1 cellular context compared by ENCODE assay signal in the genomic region with DNA sequence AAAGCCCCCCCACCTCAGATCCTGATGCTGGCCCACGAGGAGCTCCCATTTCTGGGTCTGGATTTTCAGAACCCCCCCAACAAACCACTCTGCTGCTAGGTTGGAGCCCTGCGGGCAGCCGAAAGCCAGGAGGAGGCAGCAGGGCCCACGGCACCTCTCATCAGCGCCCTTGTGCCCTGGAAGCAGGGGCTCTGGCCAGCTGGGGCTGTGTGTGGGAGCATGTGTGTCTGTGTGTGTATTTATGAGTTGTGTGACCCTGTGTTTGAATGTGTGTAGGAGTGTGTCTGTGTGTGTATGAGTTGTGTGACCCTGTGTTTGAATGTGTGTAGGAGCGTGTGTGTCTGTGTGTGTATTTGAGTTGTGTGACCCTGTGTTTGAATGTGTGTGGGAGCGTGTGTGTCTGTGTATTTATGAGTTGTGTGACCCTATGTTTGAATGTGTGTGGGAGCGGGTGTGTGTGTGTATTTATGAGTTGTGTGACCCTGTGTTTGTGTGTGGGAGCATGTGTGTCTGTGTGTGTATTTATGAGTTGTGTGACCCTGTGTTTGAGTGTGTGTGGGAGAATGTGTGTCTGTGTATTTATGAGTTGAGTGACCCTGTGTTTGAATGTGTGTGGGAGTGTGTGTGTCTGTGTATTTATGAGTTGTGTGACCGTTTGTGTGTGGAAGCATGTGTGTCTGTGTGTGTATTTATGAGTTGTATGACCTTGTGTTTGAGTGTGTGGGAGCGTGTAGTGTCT.
TF ChIP-seq lines count a peak whose summit lies in the region.

No MANE protein-coding gene starts in this region.

TF ChIP-seq in HepG2, 621 proteins besides CTCF, POLR2A, EP300 and RAD21 (continued from another document and continues in another):
- TF ChIP-seq, protein P1, sequence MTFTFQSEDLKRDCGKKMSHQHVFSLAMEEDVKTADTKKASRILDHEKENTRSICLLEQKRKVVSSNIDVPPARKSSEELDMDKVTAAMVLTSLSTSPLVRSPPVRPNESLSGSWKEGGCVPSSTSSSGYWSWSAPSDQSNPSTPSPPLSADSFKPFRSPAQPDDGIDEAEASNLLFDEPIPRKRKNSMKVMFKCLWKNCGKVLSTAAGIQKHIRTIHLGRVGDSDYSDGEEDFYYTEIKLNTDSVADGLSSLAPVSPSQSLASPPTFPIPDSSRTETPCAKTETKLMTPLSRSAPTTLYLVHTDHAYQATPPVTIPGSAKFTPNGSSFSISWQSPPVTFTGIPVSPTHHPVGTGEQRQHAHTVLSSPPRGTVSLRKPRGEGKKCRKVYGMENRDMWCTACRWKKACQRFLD (CRISPR knock-in tag; IDR thresholded peaks at IDR 0.05; ENCODE audit: borderline replicate concordance) = no peak
- TF ChIP-seq, protein P2, sequence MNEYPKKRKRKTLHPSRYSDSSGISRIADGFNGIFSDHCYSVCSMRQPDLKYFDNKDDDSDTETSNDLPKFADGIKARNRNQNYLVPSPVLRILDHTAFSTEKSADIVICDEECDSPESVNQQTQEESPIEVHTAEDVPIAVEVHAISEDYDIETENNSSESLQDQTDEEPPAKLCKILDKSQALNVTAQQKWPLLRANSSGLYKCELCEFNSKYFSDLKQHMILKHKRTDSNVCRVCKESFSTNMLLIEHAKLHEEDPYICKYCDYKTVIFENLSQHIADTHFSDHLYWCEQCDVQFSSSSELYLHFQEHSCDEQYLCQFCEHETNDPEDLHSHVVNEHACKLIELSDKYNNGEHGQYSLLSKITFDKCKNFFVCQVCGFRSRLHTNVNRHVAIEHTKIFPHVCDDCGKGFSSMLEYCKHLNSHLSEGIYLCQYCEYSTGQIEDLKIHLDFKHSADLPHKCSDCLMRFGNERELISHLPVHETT (CRISPR knock-in tag; conservative IDR thresholded peaks at IDR 0.05) = no peak
- peak; percentile 55; the same call in 1 of the 2 replicates for TF ChIP-seq ATM (IDR thresholded peaks at IDR 0.05; ENCODE audit: borderline replicate concordance)
- TF ChIP-seq ZNF160 (CRISPR knock-in tag; IDR thresholded peaks at IDR 0.05) = no peak
- TF ChIP-seq KDM3A (CRISPR knock-in tag; IDR thresholded peaks at IDR 0.05; ENCODE audit: low read depth) = peak; percentile 7; the same call in 1 of the 2 replicates
- 0 out of 2 replicates have a peak, but pooled peaks have one; percentile 46 for TF ChIP-seq HHEX (CRISPR knock-in tag; IDR thresholded peaks at IDR 0.05)
- TF ChIP-seq, protein P3, sequence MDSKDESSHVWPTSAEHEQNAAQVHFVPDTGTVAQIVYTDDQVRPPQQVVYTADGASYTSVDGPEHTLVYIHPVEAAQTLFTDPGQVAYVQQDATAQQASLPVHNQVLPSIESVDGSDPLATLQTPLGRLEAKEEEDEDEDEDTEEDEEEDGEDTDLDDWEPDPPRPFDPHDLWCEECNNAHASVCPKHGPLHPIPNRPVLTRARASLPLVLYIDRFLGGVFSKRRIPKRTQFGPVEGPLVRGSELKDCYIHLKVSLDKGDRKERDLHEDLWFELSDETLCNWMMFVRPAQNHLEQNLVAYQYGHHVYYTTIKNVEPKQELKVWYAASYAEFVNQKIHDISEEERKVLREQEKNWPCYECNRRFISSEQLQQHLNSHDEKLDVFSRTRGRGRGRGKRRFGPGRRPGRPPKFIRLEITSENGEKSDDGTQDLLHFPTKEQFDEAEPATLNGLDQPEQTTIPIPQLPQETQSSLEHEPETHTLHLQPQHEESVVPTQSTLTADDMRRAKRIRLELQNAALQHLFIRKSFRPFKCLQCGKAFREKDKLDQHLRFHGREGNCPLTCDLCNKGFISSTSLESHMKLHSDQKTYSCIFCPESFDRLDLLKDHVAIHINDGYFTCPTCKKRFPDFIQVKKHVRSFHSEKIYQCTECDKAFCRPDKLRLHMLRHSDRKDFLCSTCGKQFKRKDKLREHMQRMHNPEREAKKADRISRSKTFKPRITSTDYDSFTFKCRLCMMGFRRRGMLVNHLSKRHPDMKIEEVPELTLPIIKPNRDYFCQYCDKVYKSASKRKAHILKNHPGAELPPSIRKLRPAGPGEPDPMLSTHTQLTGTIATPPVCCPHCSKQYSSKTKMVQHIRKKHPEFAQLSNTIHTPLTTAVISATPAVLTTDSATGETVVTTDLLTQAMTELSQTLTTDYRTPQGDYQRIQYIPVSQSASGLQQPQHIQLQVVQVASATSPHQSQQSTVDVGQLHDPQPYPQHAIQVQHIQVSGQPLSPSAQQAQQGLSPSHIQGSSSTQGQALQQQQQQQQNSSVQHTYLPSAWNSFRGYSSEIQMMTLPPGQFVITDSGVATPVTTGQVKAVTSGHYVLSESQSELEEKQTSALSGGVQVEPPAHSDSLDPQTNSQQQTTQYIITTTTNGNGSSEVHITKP (CRISPR knock-in tag; IDR thresholded peaks at IDR 0.05; ENCODE audit: low read depth) = no peak
- TF ChIP-seq ZSCAN29 (CRISPR knock-in tag; conservative IDR thresholded peaks at IDR 0.05) = no peak
- no peak for TF ChIP-seq ZNF101 (CRISPR knock-in tag; IDR thresholded peaks at IDR 0.05; ENCODE audit: borderline replicate concordance, low read depth)
- TF ChIP-seq KDM5A (IDR thresholded peaks at IDR 0.05; ENCODE audit: borderline replicate concordance, low read length) = no peak
- TF ChIP-seq, protein P4, sequence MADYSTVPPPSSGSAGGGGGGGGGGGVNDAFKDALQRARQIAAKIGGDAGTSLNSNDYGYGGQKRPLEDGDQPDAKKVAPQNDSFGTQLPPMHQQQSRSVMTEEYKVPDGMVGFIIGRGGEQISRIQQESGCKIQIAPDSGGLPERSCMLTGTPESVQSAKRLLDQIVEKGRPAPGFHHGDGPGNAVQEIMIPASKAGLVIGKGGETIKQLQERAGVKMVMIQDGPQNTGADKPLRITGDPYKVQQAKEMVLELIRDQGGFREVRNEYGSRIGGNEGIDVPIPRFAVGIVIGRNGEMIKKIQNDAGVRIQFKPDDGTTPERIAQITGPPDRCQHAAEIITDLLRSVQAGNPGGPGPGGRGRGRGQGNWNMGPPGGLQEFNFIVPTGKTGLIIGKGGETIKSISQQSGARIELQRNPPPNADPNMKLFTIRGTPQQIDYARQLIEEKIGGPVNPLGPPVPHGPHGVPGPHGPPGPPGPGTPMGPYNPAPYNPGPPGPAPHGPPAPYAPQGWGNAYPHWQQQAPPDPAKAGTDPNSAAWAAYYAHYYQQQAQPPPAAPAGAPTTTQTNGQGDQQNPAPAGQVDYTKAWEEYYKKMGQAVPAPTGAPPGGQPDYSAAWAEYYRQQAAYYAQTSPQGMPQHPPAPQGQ (CRISPR knock-in tag; IDR thresholded peaks at IDR 0.05; ENCODE audit: borderline replicate concordance) = no peak
- no peak for TF ChIP-seq ZNF570 (CRISPR knock-in tag; IDR thresholded peaks at IDR 0.05; ENCODE audit: borderline replicate concordance)
- no peak for TF ChIP-seq ARNT (IDR thresholded peaks at IDR 0.05)
- no peak; the same call in 1 of the 2 replicates for TF ChIP-seq GLI4 (CRISPR knock-in tag; IDR thresholded peaks at IDR 0.05; ENCODE audit: borderline replicate concordance)
- peak; percentile 4; the same call in 1 of the 2 replicates for TF ChIP-seq ATF7 (IDR thresholded peaks at IDR 0.05)
- no peak for TF ChIP-seq ATF7 (CRISPR knock-in tag; IDR thresholded peaks at IDR 0.05)
- TF ChIP-seq ZFX (CRISPR knock-in tag; IDR thresholded peaks at IDR 0.05; ENCODE audit: low read depth) = peak; percentile 47; the same call in 1 of the 2 replicates
- TF ChIP-seq, protein P5, sequence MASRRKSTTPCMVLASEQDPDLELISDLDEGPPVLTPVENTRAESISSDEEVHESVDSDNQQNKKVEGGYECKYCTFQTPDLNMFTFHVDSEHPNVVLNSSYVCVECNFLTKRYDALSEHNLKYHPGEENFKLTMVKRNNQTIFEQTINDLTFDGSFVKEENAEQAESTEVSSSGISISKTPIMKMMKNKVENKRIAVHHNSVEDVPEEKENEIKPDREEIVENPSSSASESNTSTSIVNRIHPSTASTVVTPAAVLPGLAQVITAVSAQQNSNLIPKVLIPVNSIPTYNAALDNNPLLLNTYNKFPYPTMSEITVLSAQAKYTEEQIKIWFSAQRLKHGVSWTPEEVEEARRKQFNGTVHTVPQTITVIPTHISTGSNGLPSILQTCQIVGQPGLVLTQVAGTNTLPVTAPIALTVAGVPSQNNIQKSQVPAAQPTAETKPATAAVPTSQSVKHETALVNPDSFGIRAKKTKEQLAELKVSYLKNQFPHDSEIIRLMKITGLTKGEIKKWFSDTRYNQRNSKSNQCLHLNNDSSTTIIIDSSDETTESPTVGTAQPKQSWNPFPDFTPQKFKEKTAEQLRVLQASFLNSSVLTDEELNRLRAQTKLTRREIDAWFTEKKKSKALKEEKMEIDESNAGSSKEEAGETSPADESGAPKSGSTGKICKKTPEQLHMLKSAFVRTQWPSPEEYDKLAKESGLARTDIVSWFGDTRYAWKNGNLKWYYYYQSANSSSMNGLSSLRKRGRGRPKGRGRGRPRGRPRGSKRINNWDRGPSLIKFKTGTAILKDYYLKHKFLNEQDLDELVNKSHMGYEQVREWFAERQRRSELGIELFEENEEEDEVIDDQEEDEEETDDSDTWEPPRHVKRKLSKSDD (CRISPR knock-in tag; IDR thresholded peaks at IDR 0.05; ENCODE audit: low read depth) = no peak
- TF ChIP-seq, protein P6, sequence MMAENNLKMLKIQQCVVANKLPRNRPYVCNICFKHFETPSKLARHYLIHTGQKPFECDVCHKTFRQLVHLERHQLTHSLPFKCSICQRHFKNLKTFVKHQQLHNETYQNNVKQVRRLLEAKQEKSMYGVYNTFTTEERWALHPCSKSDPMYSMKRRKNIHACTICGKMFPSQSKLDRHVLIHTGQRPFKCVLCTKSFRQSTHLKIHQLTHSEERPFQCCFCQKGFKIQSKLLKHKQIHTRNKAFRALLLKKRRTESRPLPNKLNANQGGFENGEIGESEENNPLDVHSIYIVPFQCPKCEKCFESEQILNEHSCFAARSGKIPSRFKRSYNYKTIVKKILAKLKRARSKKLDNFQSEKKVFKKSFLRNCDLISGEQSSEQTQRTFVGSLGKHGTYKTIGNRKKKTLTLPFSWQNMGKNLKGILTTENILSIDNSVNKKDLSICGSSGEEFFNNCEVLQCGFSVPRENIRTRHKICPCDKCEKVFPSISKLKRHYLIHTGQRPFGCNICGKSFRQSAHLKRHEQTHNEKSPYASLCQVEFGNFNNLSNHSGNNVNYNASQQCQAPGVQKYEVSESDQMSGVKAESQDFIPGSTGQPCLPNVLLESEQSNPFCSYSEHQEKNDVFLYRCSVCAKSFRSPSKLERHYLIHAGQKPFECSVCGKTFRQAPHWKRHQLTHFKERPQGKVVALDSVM (CRISPR knock-in tag; IDR thresholded peaks at IDR 0.05) = 0 out of 2 replicates have a peak, but pooled peaks have one; percentile 7
- TF ChIP-seq ZNF761 (CRISPR knock-in tag; conservative IDR thresholded peaks at IDR 0.05) = 0 out of 2 replicates have a peak, but pooled peaks have one; percentile 35
- 0 out of 2 replicates have a peak, but pooled peaks have one; percentile 18 for TF ChIP-seq ZNF598 (CRISPR knock-in tag; IDR thresholded peaks at IDR 0.05; ENCODE audit: borderline replicate concordance)
- no peak for TF ChIP-seq HOXA5 (CRISPR knock-in tag; IDR thresholded peaks at IDR 0.05)
- TF ChIP-seq, protein P7, sequence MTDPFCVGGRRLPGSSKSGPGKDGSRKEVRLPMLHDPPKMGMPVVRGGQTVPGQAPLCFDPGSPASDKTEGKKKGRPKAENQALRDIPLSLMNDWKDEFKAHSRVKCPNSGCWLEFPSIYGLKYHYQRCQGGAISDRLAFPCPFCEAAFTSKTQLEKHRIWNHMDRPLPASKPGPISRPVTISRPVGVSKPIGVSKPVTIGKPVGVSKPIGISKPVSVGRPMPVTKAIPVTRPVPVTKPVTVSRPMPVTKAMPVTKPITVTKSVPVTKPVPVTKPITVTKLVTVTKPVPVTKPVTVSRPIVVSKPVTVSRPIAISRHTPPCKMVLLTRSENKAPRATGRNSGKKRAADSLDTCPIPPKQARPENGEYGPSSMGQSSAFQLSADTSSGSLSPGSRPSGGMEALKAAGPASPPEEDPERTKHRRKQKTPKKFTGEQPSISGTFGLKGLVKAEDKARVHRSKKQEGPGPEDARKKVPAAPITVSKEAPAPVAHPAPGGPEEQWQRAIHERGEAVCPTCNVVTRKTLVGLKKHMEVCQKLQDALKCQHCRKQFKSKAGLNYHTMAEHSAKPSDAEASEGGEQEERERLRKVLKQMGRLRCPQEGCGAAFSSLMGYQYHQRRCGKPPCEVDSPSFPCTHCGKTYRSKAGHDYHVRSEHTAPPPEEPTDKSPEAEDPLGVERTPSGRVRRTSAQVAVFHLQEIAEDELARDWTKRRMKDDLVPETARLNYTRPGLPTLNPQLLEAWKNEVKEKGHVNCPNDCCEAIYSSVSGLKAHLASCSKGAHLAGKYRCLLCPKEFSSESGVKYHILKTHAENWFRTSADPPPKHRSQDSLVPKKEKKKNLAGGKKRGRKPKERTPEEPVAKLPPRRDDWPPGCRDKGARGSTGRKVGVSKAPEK (CRISPR knock-in tag; IDR thresholded peaks at IDR 0.05; ENCODE audit: borderline replicate concordance) = no peak
- TF ChIP-seq ZBTB21 (CRISPR knock-in tag; IDR thresholded peaks at IDR 0.05) = no peak
- peak in 1 of 2 experiments; percentile 1; a peak in 1 of 4 replicates for TF ChIP-seq KLF16 (CRISPR knock-in tag; IDR thresholded peaks at IDR 0.05)
- no peak for TF ChIP-seq JARID2 (CRISPR knock-in tag; IDR thresholded peaks at IDR 0.05; ENCODE audit: insufficient replicate concordance)
- TF ChIP-seq ZNF329 (CRISPR knock-in tag; IDR thresholded peaks at IDR 0.05; ENCODE audit: low read depth) = no peak
- TF ChIP-seq, protein P8, sequence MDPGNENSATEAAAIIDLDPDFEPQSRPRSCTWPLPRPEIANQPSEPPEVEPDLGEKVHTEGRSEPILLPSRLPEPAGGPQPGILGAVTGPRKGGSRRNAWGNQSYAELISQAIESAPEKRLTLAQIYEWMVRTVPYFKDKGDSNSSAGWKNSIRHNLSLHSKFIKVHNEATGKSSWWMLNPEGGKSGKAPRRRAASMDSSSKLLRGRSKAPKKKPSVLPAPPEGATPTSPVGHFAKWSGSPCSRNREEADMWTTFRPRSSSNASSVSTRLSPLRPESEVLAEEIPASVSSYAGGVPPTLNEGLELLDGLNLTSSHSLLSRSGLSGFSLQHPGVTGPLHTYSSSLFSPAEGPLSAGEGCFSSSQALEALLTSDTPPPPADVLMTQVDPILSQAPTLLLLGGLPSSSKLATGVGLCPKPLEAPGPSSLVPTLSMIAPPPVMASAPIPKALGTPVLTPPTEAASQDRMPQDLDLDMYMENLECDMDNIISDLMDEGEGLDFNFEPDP (CRISPR knock-in tag; conservative IDR thresholded peaks at IDR 0.05) = no peak
- TF ChIP-seq MED1 (CRISPR knock-in tag; IDR thresholded peaks at IDR 0.05) = no peak
- peak; percentile 3; the same call in 1 of the 2 replicates for TF ChIP-seq NR2C2 (CRISPR knock-in tag; IDR thresholded peaks at IDR 0.05; ENCODE audit: borderline replicate concordance)
- TF ChIP-seq PPARG (CRISPR knock-in tag; conservative IDR thresholded peaks at IDR 0.05) = no peak
- TF ChIP-seq KLF6 (CRISPR knock-in tag; IDR thresholded peaks at IDR 0.05) = no peak
- 0 out of 2 replicates have a peak, but pooled peaks have one; percentile 39 for TF ChIP-seq HOXA7 (CRISPR knock-in tag; IDR thresholded peaks at IDR 0.05)
- peak; percentile 81; the same call in 1 of the 2 replicates for TF ChIP-seq ZNF547 (CRISPR knock-in tag; IDR thresholded peaks at IDR 0.05)
- TF ChIP-seq GFI1 (CRISPR knock-in tag; IDR thresholded peaks at IDR 0.05; ENCODE audit: borderline replicate concordance) = no peak
- TF ChIP-seq, protein P9, sequence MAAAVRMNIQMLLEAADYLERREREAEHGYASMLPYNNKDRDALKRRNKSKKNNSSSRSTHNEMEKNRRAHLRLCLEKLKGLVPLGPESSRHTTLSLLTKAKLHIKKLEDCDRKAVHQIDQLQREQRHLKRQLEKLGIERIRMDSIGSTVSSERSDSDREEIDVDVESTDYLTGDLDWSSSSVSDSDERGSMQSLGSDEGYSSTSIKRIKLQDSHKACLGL (CRISPR knock-in tag; IDR thresholded peaks at IDR 0.05) = no peak; the same call in 1 of the 2 replicates
- TF ChIP-seq ZBTB1 (CRISPR knock-in tag; IDR thresholded peaks at IDR 0.05; ENCODE audit: borderline replicate concordance) = no peak
- no peak for TF ChIP-seq AGO2 (optimal IDR thresholded peaks at IDR 0.05; ENCODE audit: low read depth, low read length)
- TF ChIP-seq ZNF33B (CRISPR knock-in tag; IDR thresholded peaks at IDR 0.05) = 0 out of 2 replicates have a peak, but pooled peaks have one; percentile 65
- no peak for TF ChIP-seq PHF21A (CRISPR knock-in tag; IDR thresholded peaks at IDR 0.05)
- TF ChIP-seq ZNF34 (CRISPR knock-in tag; IDR thresholded peaks at IDR 0.05; ENCODE audit: borderline replicate concordance) = no peak
